ENCODE assay signal across 28 cellular contexts in genomic region chr2:135845257-135845656, GRCh38. TPM values are rescaled to one million over a fixed set of nuclear protein-coding genes. Genes with fewer than 3 reads are reported as not detected.
A peak's percentile ranks its signal among the peaks of the same experiment; 100 is the strongest.
DNase-seq lines count a peak whose midpoint lies in the region; ATAC-seq, FAIRE-seq and TF ChIP-seq lines count a peak whose summit lies in the region.
"Had no signal": no experiment of that assay in that cellular context is flagged by ENCODE, and none has a peak within 500 bp of the region (broad histone marks: within the 10 kb centered on the region; RNA-seq: fewer than 3 reads in every experiment).

No MANE protein-coding gene starts in this region.

- intact Hi-C loops in Caco-2 (cut with micrococcal nuclease; ENCODE audit: unreplicated experiment) (no loop called here), natural killer cell (cut with micrococcal nuclease) (no loop called here)

- H3K36me3 ChIP-seq in endodermal cell (ENCODE audit: control insufficient read depth, insufficient read depth, low read length) (peaks cover 92% of the 10 kb centered on the region), Caco-2 (ENCODE audit: control insufficient read depth, insufficient read depth, low read length) (peaks cover 5% of the 10 kb centered on the region)

- DNase-seq in GM19239 (ENCODE audit: insufficient read length, low spot score) (no peak), HFFc6 (no peak), endodermal cell (no peak), nephron progenitor cell (no peak), Caco-2 (no peak), NCI-H2171 (lab: John Stamatoyannopoulos, UW) (no peak), natural killer cell (no peak)
- DNase-seq: C1 segment of cervical spinal cord; CD8-positive, alpha-beta T cell; DMS 273 treated with DMSO at 0.1 percent for 48 hours; DMS79; GF-D8; Kasumi-1; NCI-H1092 treated with DMSO at 0.1 percent for 48 hours; NCI-H1436; NCI-H187; NCI-H2081 treated with DMSO at 0.1 percent for 48 hours; NCI-H524 treated with DMSO at 0.1 percent for 48 hours; NCI-H774; SJCRH30 had no signal

- no peak overlapping the region for H3K4me3 Mint-ChIP-seq in HFFc6
- H3K4me3 Mint-ChIP-seq in endodermal cell, result no peak overlapping the region
- no peak overlapping the region for H3K4me3 Mint-ChIP-seq in nephron progenitor cell
- no peak overlapping the region for H3K4me3 Mint-ChIP-seq in Caco-2 (ENCODE audit: unreplicated experiment)
- H3K4me3 Mint-ChIP-seq in natural killer cell, result no peak overlapping the region
- H3K4me3 Mint-ChIP-seq: CD8-positive, alpha-beta T cell had no signal

- peak; percentile 31 for FAIRE-seq in GM19239 (lab: Jason Lieb, UNC)
- FAIRE-seq: GM12891, H1 had no signal

- WGBS in endodermal cell (ENCODE audit: insufficient coverage in 1 of 2, insufficient read length in 1 of 2), 2 experiments, result 97 to 98% methylated on average over 3 of the region's 3 CpGs

- H3K9me3 ChIP-seq in endodermal cell (ENCODE audit: control insufficient read depth, low read length) (no peaks in the 10 kb centered on the region), Caco-2 (no peaks in the 10 kb centered on the region)

- H3K4me3 ChIP-seq in endodermal cell (ENCODE audit: low read length) (no peak overlapping the region), Caco-2 (ENCODE audit: low read depth, low read length) (no peak overlapping the region)
- H3K4me3 ChIP-seq: K562, SJCRH30 had no signal

- H3K4me1 Mint-ChIP-seq in HFFc6 (ENCODE audit: low read depth), result peaks cover 21% of the 10 kb centered on the region
- no peaks in the 10 kb centered on the region for H3K4me1 Mint-ChIP-seq in endodermal cell
- H3K4me1 Mint-ChIP-seq in nephron progenitor cell, result peaks cover 21% of the 10 kb centered on the region
- peaks cover 23% of the 10 kb centered on the region for H3K4me1 Mint-ChIP-seq in Caco-2 (ENCODE audit: low read depth, unreplicated experiment)
- H3K4me1 Mint-ChIP-seq in natural killer cell, result no peaks in the 10 kb centered on the region

- H3K27ac ChIP-seq in endodermal cell (ENCODE audit: low read depth, low read length), result no peak overlapping the region
- H3K27ac ChIP-seq: SJCRH30 had no signal

- H3K9ac ChIP-seq in endodermal cell (ENCODE audit: extremely low read depth, low read length, poor library complexity, severe bottlenecking), result no peak overlapping the region

- no peak overlapping the region for H3K27ac Mint-ChIP-seq in HFFc6
- H3K27ac Mint-ChIP-seq in endodermal cell, result no peak overlapping the region
- peak overlapping the region; percentile 75 for H3K27ac Mint-ChIP-seq in nephron progenitor cell
- no peak overlapping the region for H3K27ac Mint-ChIP-seq in Caco-2 (ENCODE audit: unreplicated experiment)
- no peak overlapping the region for H3K27ac Mint-ChIP-seq in natural killer cell
- H3K27ac Mint-ChIP-seq: CD8-positive, alpha-beta T cell had no signal

- no TSS peak for BruUV-seq in Caco-2 (replicated peaks; lab: Mats Ljungman, UMichigan)

- H3K27me3 ChIP-seq in endodermal cell (ENCODE audit: control insufficient read depth, insufficient read depth, low read length, poor library complexity, severe bottlenecking), result no peaks in the 10 kb centered on the region
- H3K27me3 ChIP-seq in Caco-2 (replicated peaks; ENCODE audit: control insufficient read depth, insufficient read depth, low read length), result no peaks in the 10 kb centered on the region
- H3K27me3 ChIP-seq: SJCRH30 had no signal

- CTCF ChIA-PET in Caco-2 (lab: Charles Lee), result no interaction called here

- H3K4me1 ChIP-seq in endodermal cell (ENCODE audit: control insufficient read depth, insufficient read depth, low read length) (no peaks in the 10 kb centered on the region), Caco-2 (peaks cover 31% of the 10 kb centered on the region)
- H3K4me1 ChIP-seq: SJCRH30 had no signal

- H3K27me3 Mint-ChIP-seq in HFFc6 (ENCODE audit: insufficient read depth) (no peaks in the 10 kb centered on the region), endodermal cell (ENCODE audit: insufficient read depth) (no peaks in the 10 kb centered on the region), nephron progenitor cell (ENCODE audit: low read depth, poor library complexity) (no peaks in the 10 kb centered on the region), Caco-2 (ENCODE audit: insufficient read depth, unreplicated experiment) (no peaks in the 10 kb centered on the region), natural killer cell (ENCODE audit: low read depth in 2 of 2) (no peaks in the 10 kb centered on the region)

- no peak for ATAC-seq in natural killer cell
- ATAC-seq: CD8-positive, alpha-beta T cell; HCT116; K562; Right ventricle myocardium inferior had no signal

- 0 out of 2 replicates have a peak, but pooled peaks have one; percentile 26 for TF ChIP-seq CTCF in HFFc6 (IDR thresholded peaks at IDR 0.05)
- peak; percentile 59 for TF ChIP-seq CTCF in endodermal cell (conservative IDR thresholded peaks at IDR 0.05)
- no peak for TF ChIP-seq CTCF in nephron progenitor cell (IDR thresholded peaks at IDR 0.05)
- TF ChIP-seq CTCF in Caco-2 (IDR thresholded peaks at IDR 0.05; ENCODE audit: insufficient read depth in 1 of 2, low read depth in 1 of 2, low read length in 1 of 2, severe bottlenecking in 1 of 2, unreplicated experiment in 1 of 2), result no peak
- TF ChIP-seq CTCF in natural killer cell (IDR thresholded peaks at IDR 0.05), result no peak

- H3K36me3 Mint-ChIP-seq in HFFc6 (ENCODE audit: low read depth), result peaks cover 26% of the 10 kb centered on the region
- H3K36me3 Mint-ChIP-seq in endodermal cell (ENCODE audit: low read depth), result peaks cover 82% of the 10 kb centered on the region
- peaks cover 72% of the 10 kb centered on the region for H3K36me3 Mint-ChIP-seq in nephron progenitor cell (ENCODE audit: low read depth)
- peaks cover 94% of the 10 kb centered on the region for H3K36me3 Mint-ChIP-seq in Caco-2 (ENCODE audit: insufficient read depth, unreplicated experiment)
- peaks cover 22% of the 10 kb centered on the region for H3K36me3 Mint-ChIP-seq in natural killer cell

- POLR2A ChIA-PET in Caco-2 (lab: Charles Lee), result no interaction called here

- no peaks in the 10 kb centered on the region for H3K9me3 Mint-ChIP-seq in HFFc6
- H3K9me3 Mint-ChIP-seq in endodermal cell, result no peaks in the 10 kb centered on the region
- no peaks in the 10 kb centered on the region for H3K9me3 Mint-ChIP-seq in nephron progenitor cell
- no peaks in the 10 kb centered on the region for H3K9me3 Mint-ChIP-seq in Caco-2 (ENCODE audit: unreplicated experiment)
- H3K9me3 Mint-ChIP-seq in natural killer cell, result no peaks in the 10 kb centered on the region
- H3K9me3 Mint-ChIP-seq: CD8-positive, alpha-beta T cell had no signal

RNA-seq across cellular contexts. Expression of gene LCT, which starts 8.3 kb away (rescaled TPM):
- total RNA-seq in HFFc6 (2021; fragmentation: NEBNext Ultra II Directional; extraction: Animal tissue kit (Norgen Biotek cat#: 25700)), result not detected
- under 1 TPM; 0.11 TPM for total RNA-seq in endodermal cell
- polyA plus RNA-seq in endodermal cell (2013, experiment 1 of 2), result not detected
- polyA plus RNA-seq in endodermal cell (2013, experiment 2 of 2), result not detected
- total RNA-seq in Caco-2 (2022), result 0.82 and 1.5 TPM in 2 replicates
- under 1 TPM in 1 of 3 donors, not detected in 2; 0.05 TPM for total RNA-seq in natural killer cell
- total RNA-seq: HT1080, M059J, Right ventricle myocardium inferior, RPMI7951, SJCRH30 had no signal
- polyA plus RNA-seq: H1 had no signal

RNA-seq across cellular contexts. Expression of gene MCM6, which starts 31.0 kb away (rescaled TPM):
- 10 to 100 TPM; 22.5 to 36.0 (median 33.2) TPM for total RNA-seq in HFFc6 (2021; fragmentation: NEBNext Ultra II Directional; extraction: Animal tissue kit (Norgen Biotek cat#: 25700))
- total RNA-seq in endodermal cell (100 to 1,000 TPM; 140 to 141 TPM), Caco-2 (2022) (94.6 and 96.0 TPM in 2 replicates), natural killer cell (10 to 100 TPM; 12.6 to 19.4 (median 15.9) TPM)
- 90.8 TPM for polyA plus RNA-seq in endodermal cell (2013, experiment 1 of 2)
- polyA plus RNA-seq in endodermal cell (2013, experiment 2 of 2), result 85.7 TPM

Comparison
In these comparisons a context has a peak if more than half of its experiments do, and no peak if none do; other contexts are left out.
1. CTCF ChIP-seq: peak in HFFc6 (single experiment) and endodermal cell (single experiment); none in nephron progenitor cell (single experiment), Caco-2 (0 of 2) and natural killer cell (single experiment).